In genomic region chr11:102346456-102346747, GRCh38 we compare ENCODE assay signal across 9 cellular contexts. TPM values are rescaled to one million over a fixed set of nuclear protein-coding genes. Genes with fewer than 3 reads are reported as not detected.
DNase-seq lines count a peak whose midpoint lies in the region; ATAC-seq and TF ChIP-seq lines count a peak whose summit lies in the region.
"Had no signal": no experiment of that assay in that cellular context is flagged by ENCODE, and none has a peak within 500 bp of the region (broad histone marks: within the 10 kb centered on the region; RNA-seq: fewer than 3 reads in every experiment).

No MANE protein-coding gene starts in this region.

- H3K9me3 ChIP-seq in liver (ENCODE audit: control insufficient read depth in 4 of 4, low read length in 3 of 4) (no peaks in the 10 kb centered on the region), thoracic aorta (no peaks in the 10 kb centered on the region)

- peak overlapping the region; percentile 88 for H3K4me3 Mint-ChIP-seq in activated CD8-positive, alpha-beta memory T cell treated with anti-CD3 and anti-CD28 coated beads, Interleukin-2, amount 10 ng/mL, durations not matched to agents 7 days and 5 days

- H3K27me3 ChIP-seq in liver (ENCODE audit: control insufficient read depth in 4 of 4, insufficient read depth in 4 of 4, low read length in 3 of 4): no peaks in the 10 kb centered on the region
- no peaks in the 10 kb centered on the region for H3K27me3 ChIP-seq in thoracic aorta (replicated peaks; ENCODE audit: insufficient read depth)

- WGBS in liver: 0% methylated on average over 5 of the region's 5 CpGs

- H3K9ac ChIP-seq in liver (ENCODE audit: low read depth in 1 of 2, low read length in 2 of 2): peak overlapping the region; percentile 86 to 94

- H3K4me1 Mint-ChIP-seq in activated CD8-positive, alpha-beta memory T cell treated with anti-CD3 and anti-CD28 coated beads, Interleukin-2, amount 10 ng/mL, durations not matched to agents 7 days and 5 days: peaks cover 32% of the 10 kb centered on the region

- peaks cover 17% of the 10 kb centered on the region for H3K36me3 Mint-ChIP-seq in activated CD8-positive, alpha-beta memory T cell treated with anti-CD3 and anti-CD28 coated beads, Interleukin-2, amount 10 ng/mL, durations not matched to agents 7 days and 5 days

- no peaks in the 10 kb centered on the region for H3K9me3 Mint-ChIP-seq in activated CD8-positive, alpha-beta memory T cell treated with anti-CD3 and anti-CD28 coated beads, Interleukin-2, amount 10 ng/mL, durations not matched to agents 7 days and 5 days (ENCODE audit: low read depth)

- CTCF ChIA-PET in activated CD8-positive, alpha-beta memory T cell treated with anti-CD3 and anti-CD28 coated beads, Interleukin-2, amount 10 ng/mL, durations not matched to agents 7 days and 5 days (lab: Charles Lee): interaction anchor here (0.7 to 6.3 kb wide), 5 partner anchors 14 to 320 kb away, joined by 3 to 110 read pairs (median 7); no protein-coding TSS in a partner anchor

- peak overlapping the region; percentile 88 for H3K4me3 ChIP-seq in astrocyte of the spinal cord (ENCODE audit: low read depth, low read length)
- H3K4me3 ChIP-seq in liver (ENCODE audit: low read depth in 1 of 3, low read length in 3 of 3): peak overlapping the region; percentile 76 to 96 (median 94)
- peak overlapping the region; percentile 99 for H3K4me3 ChIP-seq in thoracic aorta

- H3K27me3 Mint-ChIP-seq in activated CD8-positive, alpha-beta memory T cell treated with anti-CD3 and anti-CD28 coated beads, Interleukin-2, amount 10 ng/mL, durations not matched to agents 7 days and 5 days: no peaks in the 10 kb centered on the region

- no peak for ATAC-seq in activated CD8-positive, alpha-beta memory T cell treated with anti-CD3 and anti-CD28 coated beads, Interleukin-2, amount 10 ng/mL, durations not matched to agents 7 days and 5 days
- ATAC-seq in thoracic aorta (ENCODE audit: insufficient number of reproducible peaks, low FRiP score, low read depth) (no peak), HG02884 (IDR thresholded peaks at IDR 0.05; ENCODE audit: unreplicated experiment) (no peak), HG02623 (IDR thresholded peaks at IDR 0.05; ENCODE audit: unreplicated experiment) (no peak)

- no peak for TF ChIP-seq RAD21 in liver (IDR thresholded peaks at IDR 0.05)

- no peak for TF ChIP-seq CTCF in astrocyte of the spinal cord (IDR thresholded peaks at IDR 0.05; ENCODE audit: low read depth, low read length)
- TF ChIP-seq CTCF in liver (IDR thresholded peaks at IDR 0.05; ENCODE audit: low read depth, low read length, missing input control): no peak
- TF ChIP-seq CTCF in thoracic aorta (IDR thresholded peaks at IDR 0.05): no peak

- H3K4me1 ChIP-seq in liver (ENCODE audit: control insufficient read depth in 4 of 4, insufficient read depth in 4 of 4, low read length in 3 of 4) (peaks cover 3 to 25% (median 4%) of the 10 kb centered on the region in 4 donors), thoracic aorta (ENCODE audit: control insufficient read depth in 1 of 2, low read depth in 2 of 2) (peaks cover 16 to 31% of the 10 kb centered on the region in 2 donors)

- in situ Hi-C loops in astrocyte of the spinal cord (cut with HindIII; ENCODE audit: low sequenced_read_pairs): no loop called here

- H3K36me3 ChIP-seq in liver (ENCODE audit: control insufficient read depth in 4 of 4, insufficient read depth in 3 of 4, low read depth in 1 of 4, low read length in 3 of 4): peaks cover 0 to 9% (median 2%) of the 10 kb centered on the region in 4 donors
- H3K36me3 ChIP-seq in thoracic aorta: no peaks in the 10 kb centered on the region

- peak overlapping the region; percentile 97 for H3K27ac Mint-ChIP-seq in activated CD8-positive, alpha-beta memory T cell treated with anti-CD3 and anti-CD28 coated beads, Interleukin-2, amount 10 ng/mL, durations not matched to agents 7 days and 5 days

- peak overlapping the region; percentile 92 to 96 for H3K27ac ChIP-seq in liver (ENCODE audit: low read depth in 1 of 2, low read length in 2 of 2)
- peak overlapping the region; percentile 99 to 100 for H3K27ac ChIP-seq in thoracic aorta

- no peak for DNase-seq in activated CD8-positive, alpha-beta memory T cell treated with anti-CD3 and anti-CD28 coated beads, Interleukin-2, amount 10 ng/mL, durations not matched to agents 7 days and 5 days
- DNase-seq in activated CD8-positive, alpha-beta memory T cell treated with anti-CD3 and anti-CD28 coated beads, Interleukin-2, amount 50 U/mL, for 4 hours: no peak
- DNase-seq in astrocyte of the spinal cord (ENCODE audit: low read depth, low spot score) (peak; percentile 64), thoracic aorta (ENCODE audit: low spot score) (no peak), NOMO-1 treated with DMSO at 0.1 percent for 48 hours (lab: John Stamatoyannopoulos, UW; ENCODE audit: unreplicated experiment) (no peak)
- DNase-seq: DMS 273 treated with DMSO at 0.1 percent for 48 hours had no signal

TF ChIP-seq in liver, 16 proteins besides CTCF, POLR2A, EP300 and RAD21:
- TF ChIP-seq ATF3 (IDR thresholded peaks at IDR 0.05) (no peak), FOXA1 (IDR thresholded peaks at IDR 0.05) (no peak), SP1 (IDR thresholded peaks at IDR 0.05) (no peak), ZBTB33 (IDR thresholded peaks at IDR 0.05) (no peak), JUND (IDR thresholded peaks at IDR 0.05) (no peak), NR2F2 (IDR thresholded peaks at IDR 0.05) (no peak), GABPA (IDR thresholded peaks at IDR 0.05 in 1 of 2, conservative IDR thresholded peaks at IDR 0.05 in 1 of 2) (no peak), TAF1 (conservative IDR thresholded peaks at IDR 0.05) (no peak), RXRA (IDR thresholded peaks at IDR 0.05) (no peak), REST (IDR thresholded peaks at IDR 0.05) (no peak), FOXA2 (IDR thresholded peaks at IDR 0.05) (no peak), MAX (IDR thresholded peaks at IDR 0.05) (no peak), YY1 (IDR thresholded peaks at IDR 0.05) (no peak), HNF4G (IDR thresholded peaks at IDR 0.05) (no peak), HNF4A (conservative IDR thresholded peaks at IDR 0.05) (no peak), EGR1 (IDR thresholded peaks at IDR 0.05; ENCODE audit: low read depth in 2 of 2) (no peak)

RNA-seq across cellular contexts. Expression of gene BIRC2, which starts 0.6 kb away (rescaled TPM):
- 10 to 100 TPM; 30.7 to 30.9 TPM for total RNA-seq in activated CD8-positive, alpha-beta memory T cell treated with anti-CD3 and anti-CD28 coated beads, Interleukin-2, amount 10 ng/mL, durations not matched to agents 7 days and 5 days
- total RNA-seq in liver (10 to 100 TPM; 33.0 to 46.7 TPM), thoracic aorta (10 to 100 TPM; 48.7 to 92.9 TPM)
- polyA plus RNA-seq in liver: 10 to 100 TPM; 14.1 to 25.9 TPM

RNA-seq across cellular contexts. Expression of gene BIRC3, which starts 29.1 kb away (rescaled TPM):
- 100 to 1,000 TPM in 1 of 2 experiments, 10 to 100 TPM in 1; 46.4 to 231 TPM for total RNA-seq in activated CD8-positive, alpha-beta memory T cell treated with anti-CD3 and anti-CD28 coated beads, Interleukin-2, amount 10 ng/mL, durations not matched to agents 7 days and 5 days
- 1 to 10 TPM; 1.4 to 8.1 TPM for total RNA-seq in liver
- 1 to 10 TPM; 1.9 to 4.0 TPM for polyA plus RNA-seq in liver
- 10 to 100 TPM in 1 of 2 donors, 1 to 10 TPM in 1; 4.9 to 15.3 TPM for total RNA-seq in thoracic aorta
